ENCODE assay signal across 9 cellular contexts in the genomic region with DNA sequence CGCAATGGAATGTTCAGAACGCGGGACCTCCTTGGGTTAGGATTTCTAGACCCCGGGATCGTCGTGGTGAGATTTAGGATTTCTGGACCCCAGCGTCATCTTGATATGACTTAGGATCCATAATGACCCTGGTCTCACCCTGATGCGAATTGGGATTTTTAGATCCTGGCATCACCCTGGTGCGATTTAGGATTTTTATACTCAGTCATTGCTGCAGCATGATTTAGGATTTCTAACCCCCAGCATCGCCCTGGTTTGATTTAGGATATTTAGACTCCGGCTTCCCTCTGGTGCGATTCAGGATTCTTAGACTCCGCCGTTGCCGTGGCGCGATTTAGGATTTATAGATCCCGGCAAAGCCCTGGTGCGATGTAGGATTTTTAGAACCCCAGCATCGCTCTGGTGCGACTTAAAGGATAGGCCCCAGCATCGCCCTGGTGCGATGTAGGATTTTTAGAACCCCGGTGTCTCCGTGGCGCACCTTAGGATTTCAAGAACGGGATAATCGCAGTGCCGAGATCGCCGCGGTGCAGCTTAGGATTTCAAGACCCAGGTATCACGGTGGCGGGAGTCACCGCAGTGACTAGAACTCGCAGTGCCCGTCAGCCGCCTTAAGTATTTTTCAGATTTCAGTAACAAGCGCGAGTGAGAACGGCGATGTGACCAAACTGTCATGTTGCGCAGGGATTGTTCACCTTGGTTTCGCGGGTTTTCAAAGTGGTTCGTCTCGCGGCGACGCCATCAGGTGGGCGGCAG. TPM values are rescaled to one million over a fixed set of nuclear protein-coding genes. Genes with fewer than 3 reads are reported as not detected.
DNase-seq lines count a peak whose midpoint lies in the region; ATAC-seq and TF ChIP-seq lines count a peak whose summit lies in the region.
"Had no signal": no experiment of that assay in that cellular context is flagged by ENCODE, and none has a peak within 500 bp of the region (broad histone marks: within the 10 kb centered on the region; RNA-seq: fewer than 3 reads in every experiment).

No MANE protein-coding gene starts in this region.

- H3K27ac Mint-ChIP-seq in CD4-positive, alpha-beta memory T cell: no peak overlapping the region
- H3K27ac Mint-ChIP-seq in activated CD4-positive, alpha-beta memory T cell treated with anti-CD3 and anti-CD28 coated beads for 36 hours: no peak overlapping the region

- intact Hi-C loops in CD4-positive, alpha-beta memory T cell (cut with micrococcal nuclease): loop anchor here (10.0 kb wide), 1 partner anchor 248 kb away; no protein-coding TSS in a partner anchor
- intact Hi-C loops in ovary (cut with DNase I): loop anchor here in 3 of 4 donors (5.0 to 10.0 kb wide), 3 partner anchors 215 to 420 kb away; partner anchors contain the start of gene KLHDC10 (in 1 of the 3)
- intact Hi-C loops in activated CD4-positive, alpha-beta memory T cell treated with anti-CD3 and anti-CD28 coated beads for 36 hours (cut with micrococcal nuclease): loop anchor here (10.0 kb wide), 1 partner anchor 242 kb away; the partner anchor contains the start of gene KLF14

- CTCF ChIA-PET in CD4-positive, alpha-beta memory T cell (lab: Charles Lee; ENCODE audit: partially characterized antibody): no interaction called here
- CTCF ChIA-PET in activated CD4-positive, alpha-beta memory T cell treated with anti-CD3 and anti-CD28 coated beads for 36 hours (lab: Charles Lee): interaction anchor here (1.5 kb wide), 1 partner anchor 265 kb away, joined by 6 read pairs; no protein-coding TSS in a partner anchor

- 51 to 60% (median 57%) methylated on average over 51 of the region's 51 CpGs for WGBS in ovary, 3 donors

- no peak overlapping the region for H3K4me3 ChIP-seq in CD4-positive, alpha-beta memory T cell (ENCODE audit: low read length in 2 of 2)
- peak overlapping the region; percentile 87 for H3K4me3 ChIP-seq in endocrine pancreas (ENCODE audit: control insufficient read depth, insufficient read depth, low read length)
- peak overlapping the region; percentile 38 for H3K4me3 ChIP-seq in ovary

- peaks cover 0 to 2% of the 10 kb centered on the region in 2 donors for H3K36me3 Mint-ChIP-seq in CD4-positive, alpha-beta memory T cell
- H3K36me3 Mint-ChIP-seq in activated CD4-positive, alpha-beta memory T cell treated with anti-CD3 and anti-CD28 coated beads for 36 hours: no peaks in the 10 kb centered on the region

- in situ Hi-C loops in KBM-7 (cut with MboI; ENCODE audit: low pct_unique_long_range_greater_than_20kb, low sequenced_read_pairs): no loop called here

- POLR2A ChIA-PET in CD4-positive, alpha-beta memory T cell (lab: Charles Lee; ENCODE audit: partially characterized antibody): no interaction called here
- POLR2A ChIA-PET in activated CD4-positive, alpha-beta memory T cell treated with anti-CD3 and anti-CD28 coated beads for 36 hours (lab: Charles Lee): no interaction called here

- H3K36me3 ChIP-seq in CD4-positive, alpha-beta memory T cell (ENCODE audit: insufficient read depth, low read length): no peaks in the 10 kb centered on the region
- H3K36me3 ChIP-seq in endocrine pancreas (ENCODE audit: control insufficient read depth, insufficient read depth, low read length) (no peaks in the 10 kb centered on the region), ovary (no peaks in the 10 kb centered on the region)

- H3K9me3 Mint-ChIP-seq in CD4-positive, alpha-beta memory T cell: peaks cover 0 to 2% (median 0%) of the 10 kb centered on the region in 8 donors
- H3K9me3 Mint-ChIP-seq in activated CD4-positive, alpha-beta memory T cell treated with anti-CD3 and anti-CD28 coated beads for 36 hours: no peaks in the 10 kb centered on the region

- H3K4me1 ChIP-seq in CD4-positive, alpha-beta memory T cell (ENCODE audit: insufficient read depth, low read length): peaks cover 9% of the 10 kb centered on the region
- H3K4me1 ChIP-seq in endocrine pancreas (ENCODE audit: control insufficient read depth, insufficient read depth, low read length): peaks cover 16% of the 10 kb centered on the region
- H3K4me1 ChIP-seq in ovary (ENCODE audit: insufficient read depth): peaks cover 4% of the 10 kb centered on the region

- H3K9me3 ChIP-seq in CD4-positive, alpha-beta memory T cell (ENCODE audit: control insufficient read depth in 1 of 2, low read length in 2 of 2): no peaks in the 10 kb centered on the region
- H3K9me3 ChIP-seq in endocrine pancreas (ENCODE audit: control insufficient read depth, low read length) (no peaks in the 10 kb centered on the region), ovary (no peaks in the 10 kb centered on the region)

- ATAC-seq in HG03439 (IDR thresholded peaks at IDR 0.05; ENCODE audit: unreplicated experiment): no peak
- ATAC-seq in HG03175 (IDR thresholded peaks at IDR 0.05; ENCODE audit: unreplicated experiment): no peak

- peaks cover 19 to 24% of the 10 kb centered on the region in 2 donors for H3K27me3 Mint-ChIP-seq in CD4-positive, alpha-beta memory T cell
- H3K27me3 Mint-ChIP-seq in activated CD4-positive, alpha-beta memory T cell treated with anti-CD3 and anti-CD28 coated beads for 36 hours: peaks cover 42% of the 10 kb centered on the region

- peaks cover 5 to 21% (median 8%) of the 10 kb centered on the region in 4 donors for H3K4me1 Mint-ChIP-seq in CD4-positive, alpha-beta memory T cell
- H3K4me1 Mint-ChIP-seq in activated CD4-positive, alpha-beta memory T cell treated with anti-CD3 and anti-CD28 coated beads for 36 hours (ENCODE audit: low read depth): peaks cover 11% of the 10 kb centered on the region

- H3K9ac ChIP-seq in endocrine pancreas (ENCODE audit: control insufficient read depth, insufficient read depth, low read length): peak overlapping the region; percentile 69

- TF ChIP-seq CTCF in ovary (IDR thresholded peaks at IDR 0.05): no peak

- H3K27ac ChIP-seq in CD4-positive, alpha-beta memory T cell (ENCODE audit: low read depth, low read length): no peak overlapping the region
- no peak overlapping the region for H3K27ac ChIP-seq in ovary

- TF ChIP-seq EP300 in ovary (IDR thresholded peaks at IDR 0.05): no peak

- TF ChIP-seq POLR2A in ovary (IDR thresholded peaks at IDR 0.05): no peak

- no peak for DNase-seq in CD4-positive, alpha-beta memory T cell
- DNase-seq in KBM-7: peak; percentile 10
- peak in 1 of 5 donors; percentile 37 for DNase-seq in ovary
- DNase-seq in activated CD4-positive, alpha-beta memory T cell treated with anti-CD3 and anti-CD28 coated beads for 36 hours: no peak
- no peak for DNase-seq in T1000 (lab: John Stamatoyannopoulos, UW)
- DNase-seq: activated CD8-positive, alpha-beta memory T cell treated with anti-CD3 and anti-CD28 coated beads for 24 hours had no signal

- peak overlapping the region in 7 of 8 donors; percentile 14 to 73 (median 55) for H3K4me3 Mint-ChIP-seq in CD4-positive, alpha-beta memory T cell
- H3K4me3 Mint-ChIP-seq in activated CD4-positive, alpha-beta memory T cell treated with anti-CD3 and anti-CD28 coated beads for 36 hours: no peak overlapping the region

- H3K27me3 ChIP-seq in CD4-positive, alpha-beta memory T cell (ENCODE audit: insufficient read depth, low read length): no peaks in the 10 kb centered on the region
- H3K27me3 ChIP-seq in endocrine pancreas (ENCODE audit: control insufficient read depth, insufficient read depth, low read length): no peaks in the 10 kb centered on the region
- no peaks in the 10 kb centered on the region for H3K27me3 ChIP-seq in ovary

RNA-seq across cellular contexts. Expression of gene MEST, which starts 0.8 kb away (rescaled TPM):
- 1 to 10 TPM; 2.3 to 2.8 TPM for total RNA-seq in CD4-positive, alpha-beta memory T cell
- polyA plus RNA-seq in CD4-positive, alpha-beta memory T cell: 1 to 10 TPM; 3.5 to 9.6 TPM
- 10 to 100 TPM; 16.2 to 64.5 (median 35.5) TPM for total RNA-seq in ovary
- 10 to 100 TPM; 19.3 to 38.7 TPM for polyA plus RNA-seq in ovary
- 1 to 10 TPM in 1 of 2 experiments, under 1 TPM in 1; 0.83 to 1.0 TPM for total RNA-seq in activated CD4-positive, alpha-beta memory T cell treated with anti-CD3 and anti-CD28 coated beads for 36 hours

RNA-seq across cellular contexts. Expression of gene CEP41, which starts 51.9 kb away (rescaled TPM):
- 1 to 10 TPM; 6.0 to 7.3 TPM for total RNA-seq in CD4-positive, alpha-beta memory T cell
- 10 to 100 TPM; 16.3 to 20.9 TPM for polyA plus RNA-seq in CD4-positive, alpha-beta memory T cell
- total RNA-seq in ovary: 10 to 100 TPM in 5 of 7 donors, 1 to 10 TPM in 2; 1.8 to 21.3 (median 10.5) TPM
- 10 to 100 TPM in 1 of 2 donors, 1 to 10 TPM in 1; 4.7 to 15.3 TPM for polyA plus RNA-seq in ovary
- total RNA-seq in activated CD4-positive, alpha-beta memory T cell treated with anti-CD3 and anti-CD28 coated beads for 36 hours: 10 to 100 TPM; 14.0 to 16.4 TPM

Comparison
In these comparisons a context has a peak if more than half of its experiments do, and no peak if none do; other contexts are left out.
1. H3K4me3 ChIP-seq: peak in endocrine pancreas (single experiment) and ovary (single experiment); none in CD4-positive, alpha-beta memory T cell (0 of 2).
2. RNA of gene MEST, which starts 0.8 kb away (total RNA-seq): 16.2 to 64.5 TPM in ovary; 2.3 to 2.8 TPM in CD4-positive, alpha-beta memory T cell and 0.83 to 1.0 TPM in activated CD4-positive, alpha-beta memory T cell treated with anti-CD3 and anti-CD28 coated beads for 36 hours; every median in the first group is over 4 times any median in the second.